ENCODE assay signal across 8 cellular contexts in genomic region chr12:64759035-64759894, GRCh38. TPM values are rescaled to one million over a fixed set of nuclear protein-coding genes. Genes with fewer than 3 reads are reported as not detected.
DNase-seq lines count a peak whose midpoint lies in the region; ATAC-seq and TF ChIP-seq lines count a peak whose summit lies in the region.

Gene GNS, minus strand, starts transcription at chr12:64759406. Its CDS starts 130 bp downstream, at chr12:64759276.

- WGBS in testis, 2 donors: 0% methylated on average over 51 to 67 of the region's 67 CpGs

- H3K36me3 ChIP-seq in testis (ENCODE audit: low read depth, missing control alignments): no peaks in the 10 kb centered on the region

- ATAC-seq in HG02571 (IDR thresholded peaks at IDR 0.05; ENCODE audit: unreplicated experiment): peak; percentile 72
- ATAC-seq in SK-N-SH treated with all-trans-retinoic acid at 6 μM for 48 hours: peak; percentile 97
- peak; percentile 93 to 94 for ATAC-seq in activated naive CD4-positive, alpha-beta T cell treated with anti-CD3 and anti-CD28 coated beads, Interleukin-2, amount 50 U/mL, for 72 hours
- peak; percentile 96 for ATAC-seq in omental fat pad (ENCODE audit: low FRiP score)

- TF ChIP-seq CTCF in omental fat pad (IDR thresholded peaks at IDR 0.05) (no peak), testis (IDR thresholded peaks at IDR 0.05) (peak in 1 of 3 experiments; percentile 2)

- intact Hi-C loops in testis (cut with DNase I; ENCODE audit: low total_unique reads): no loop called here

- no peaks in the 10 kb centered on the region for H3K27me3 ChIP-seq in testis

- H3K9me3 ChIP-seq in testis: no peaks in the 10 kb centered on the region

- H3K27ac ChIP-seq in testis: peak within 1 kb of the TSS; percentile 89 to 96

- peak; percentile 30 for TF ChIP-seq POLR2A in testis (IDR thresholded peaks at IDR 0.05)

- H3K9me3 Mint-ChIP-seq in activated naive CD4-positive, alpha-beta T cell treated with anti-CD3 and anti-CD28 coated beads, Interleukin-2, amount 50 U/mL, for 72 hours: no peaks in the 10 kb centered on the region

- peak within 1 kb of the TSS; percentile 85 to 97 for H3K27ac Mint-ChIP-seq in activated naive CD4-positive, alpha-beta T cell treated with anti-CD3 and anti-CD28 coated beads, Interleukin-2, amount 50 U/mL, for 72 hours

- peaks cover 0 to 7% of the 10 kb centered on the region in 2 donors for H3K36me3 Mint-ChIP-seq in activated naive CD4-positive, alpha-beta T cell treated with anti-CD3 and anti-CD28 coated beads, Interleukin-2, amount 50 U/mL, for 72 hours

- DNase-seq in GM04503 (ENCODE audit: low read depth) (peak; percentile 70), NCI-H1092 (lab: John Stamatoyannopoulos, UW) (peak; percentile 81), glomerular endothelial cell (ENCODE audit: extremely low read depth, low read depth, low spot score) (no peak), omental fat pad (ENCODE audit: low spot score) (peak; percentile 91), testis (peak; percentile 97)
- DNase-seq in activated naive CD4-positive, alpha-beta T cell treated with anti-CD3 and anti-CD28 coated beads, Interleukin-2, amount 50 U/mL, for 72 hours (ENCODE audit: low spot score in 2 of 2): peak; percentile 97 to 98

- H3K4me1 ChIP-seq in testis: peaks cover 19% of the 10 kb centered on the region

- H3K4me3 ChIP-seq in testis: peak within 1 kb of the TSS; percentile 99

TF ChIP-seq in SK-N-SH treated with all-trans-retinoic acid at 6 μM for 48 hours, 23 proteins besides CTCF, POLR2A, EP300 and RAD21:
- no peak for TF ChIP-seq OSR1 (CRISPR knock-in tag; IDR thresholded peaks at IDR 0.05)

RNA-seq across cellular contexts. Expression of gene GNS, which starts in this region (rescaled TPM):
- 10 to 100 TPM; 21.5 to 26.8 TPM for total RNA-seq in activated naive CD4-positive, alpha-beta T cell treated with anti-CD3 and anti-CD28 coated beads, Interleukin-2, amount 50 U/mL, for 72 hours
- total RNA-seq in glomerular endothelial cell (259 and 353 TPM in 2 replicates), omental fat pad (100 to 1,000 TPM; 131 to 204 (median 172) TPM), testis (10 to 100 TPM; 52.4 to 87.9 TPM)
- 84.2 TPM for polyA plus RNA-seq in testis (ENCODE audit: insufficient read depth, low read depth, low replicate concordance)
